In genomic region chr18:6406075-6406909, GRCh38 we compare ENCODE assay signal across 14 cellular contexts. TPM values are rescaled to one million over a fixed set of nuclear protein-coding genes. Genes with fewer than 3 reads are reported as not detected.
DNase-seq lines count a peak whose midpoint lies in the region; ATAC-seq, FAIRE-seq and TF ChIP-seq lines count a peak whose summit lies in the region.
"Had no signal": no experiment of that assay in that cellular context is flagged by ENCODE, and none has a peak within 500 bp of the region (broad histone marks: within the 10 kb centered on the region; RNA-seq: fewer than 3 reads in every experiment).

No MANE protein-coding gene starts in this region.

- peak; percentile 69 for FAIRE-seq in GM12892 (lab: Jason Lieb, UNC)

- no peak overlapping the region for H3K4me3 ChIP-seq in esophagus squamous epithelium
- H3K4me3 ChIP-seq: ascending aorta, psoas muscle had no signal

- in situ Hi-C loops in KBM-7 (cut with MboI; ENCODE audit: low pct_unique_long_range_greater_than_20kb, low sequenced_read_pairs): no loop called here

- intact Hi-C loops in sciatic nerve (cut with DNase I) (no loop called here), esophagus squamous epithelium (cut with DNase I) (no loop called here)

- DNase-seq in GM12892 (ENCODE audit: insufficient read length) (no peak), SKM-1 (lab: John Stamatoyannopoulos, UW; ENCODE audit: unreplicated experiment) (peak; percentile 38), fibroblast of the conjunctiva (ENCODE audit: low read depth) (peak; percentile 10), sciatic nerve (ENCODE audit: low spot score) (no peak), KBM-7 (no peak), NCI-H128 (lab: John Stamatoyannopoulos, UW; ENCODE audit: unreplicated experiment) (no peak), NCI-H2227 (lab: John Stamatoyannopoulos, UW; ENCODE audit: unreplicated experiment) (no peak), esophagus squamous epithelium (lab: John Stamatoyannopoulos, UW) (no peak)
- DNase-seq: activated T-cell treated with anti-CD3 and anti-CD28 coated beads for 4 hours; CD8-positive, alpha-beta memory T cell; NCI-H1105 treated with DMSO at 0.1 percent for 48 hours had no signal

- peaks cover 6 to 37% (median 17%) of the 10 kb centered on the region in 3 donors for H3K4me1 ChIP-seq in esophagus squamous epithelium
- H3K4me1 ChIP-seq: ascending aorta, psoas muscle had no signal

- no peaks in the 10 kb centered on the region for H3K36me3 ChIP-seq in esophagus squamous epithelium
- H3K36me3 ChIP-seq: ascending aorta had no signal

- TF ChIP-seq POLR2A in GM12892 (IDR thresholded peaks at IDR 0.05; ENCODE audit: low read depth, low read length): no peak
- TF ChIP-seq POLR2A in esophagus squamous epithelium (IDR thresholded peaks at IDR 0.05): no peak

- ATAC-seq in sciatic nerve: peak; percentile 74

- no peaks in the 10 kb centered on the region for H3K9me3 ChIP-seq in esophagus squamous epithelium
- H3K9me3 ChIP-seq: ascending aorta, psoas muscle had no signal

- no peaks in the 10 kb centered on the region for H3K27me3 ChIP-seq in esophagus squamous epithelium
- H3K27me3 ChIP-seq: ascending aorta had no signal

- 42 to 54% methylated on average over 9 to 10 of the region's 10 CpGs for WGBS in esophagus squamous epithelium, 2 donors

- H3K27ac ChIP-seq in esophagus squamous epithelium: peak overlapping the region in 2 of 4 donors; percentile 36 to 54
- H3K27ac ChIP-seq: ascending aorta, psoas muscle had no signal

- no peak for TF ChIP-seq CTCF in esophagus squamous epithelium (IDR thresholded peaks at IDR 0.05)

RNA-seq across cellular contexts. Expression of gene L3MBTL4, which starts 8.4 kb away (rescaled TPM):
- 6.6 TPM for polyA plus RNA-seq in GM12892 (2012; ENCODE audit: missing spikeins)
- total RNA-seq in sciatic nerve: 8.7 TPM
- total RNA-seq in esophagus squamous epithelium: 1 to 10 TPM; 3.6 to 9.0 (median 5.0) TPM
- total RNA-seq: ascending aorta, OCI-LY7 had no signal

Comparison
In these comparisons a context has a peak if more than half of its experiments do, and no peak if none do; other contexts are left out.
1. DNase-seq: peak in SKM-1 (single experiment) and fibroblast of the conjunctiva (single experiment); none in GM12892 (single experiment), sciatic nerve (single experiment), KBM-7 (single experiment), NCI-H128 (single experiment), NCI-H2227 (single experiment) and esophagus squamous epithelium (single experiment).